1 cellular context compared by ENCODE assay signal in genomic region chr7:131638641-131639430, GRCh38.
TF ChIP-seq lines count a peak whose summit lies in the region.

No MANE protein-coding gene starts in this region.

TF ChIP-seq in H1, 55 proteins besides CTCF, POLR2A, EP300 and RAD21 (continued from another document):
- no peak for TF ChIP-seq BACH1 (IDR thresholded peaks at IDR 0.05; ENCODE audit: low read length)
- no peak for TF ChIP-seq SIX5 (IDR thresholded peaks at IDR 0.05; ENCODE audit: low read depth, low read length)
- no peak for TF ChIP-seq SP2 (IDR thresholded peaks at IDR 0.05; ENCODE audit: low read length)
- TF ChIP-seq RFX5 (IDR thresholded peaks at IDR 0.05; ENCODE audit: borderline replicate concordance, low read depth, low read length): no peak
